In genomic region chr15:82395788-82396187, GRCh38 we compare ENCODE assay signal across 6 cellular contexts. TPM values are rescaled to one million over a fixed set of nuclear protein-coding genes. Genes with fewer than 3 reads are reported as not detected.
DNase-seq lines count a peak whose midpoint lies in the region; FAIRE-seq and TF ChIP-seq lines count a peak whose summit lies in the region.
"Not testable (repeated sequence)": the region's sequence is repeated elsewhere in the genome, so short reads cannot be mapped to it uniquely, and the experiment has no call there.

No MANE protein-coding gene starts in this region.

- not testable (repeated sequence) for H3K9me3 Mint-ChIP-seq in osteocyte (ENCODE audit: unreplicated experiment)

- 33% methylated on average over 1 of the region's 4 CpGs for WGBS in smooth muscle cell (ENCODE audit: low lambda C conversion rate)

- not testable (repeated sequence) for H3K36me3 Mint-ChIP-seq in osteocyte (ENCODE audit: unreplicated experiment)

- H3K4me1 Mint-ChIP-seq in osteocyte (ENCODE audit: unreplicated experiment) = peaks cover 20% of the 10 kb centered on the region

- DNase-seq in RCC 7860 (ENCODE audit: low spot score); osteocyte (ENCODE audit: extremely low spot score, unreplicated experiment); smooth muscle cell (lab: John Stamatoyannopoulos, UW; ENCODE audit: unreplicated experiment): not testable (repeated sequence)
- peak; percentile 37 for DNase-seq in adipocyte (ENCODE audit: low read depth)
- DNase-seq in choroid plexus epithelial cell (ENCODE audit: low read depth) = peak; percentile 19
- peak; percentile 60 for DNase-seq in fibroblast of peridontal ligament (ENCODE audit: extremely low read depth)

- not testable (repeated sequence) for H4K20me1 ChIP-seq in smooth muscle cell (ENCODE audit: low read depth)

- not testable (repeated sequence) for TF ChIP-seq CTCF in choroid plexus epithelial cell (conservative IDR thresholded peaks at IDR 0.05; ENCODE audit: low read depth, low read length); osteocyte (IDR thresholded peaks at IDR 0.05); smooth muscle cell (IDR thresholded peaks at IDR 0.05; ENCODE audit: borderline replicate concordance, insufficient read depth, poor library complexity, severe bottlenecking)

- not testable (repeated sequence) for H3K4me2 ChIP-seq in smooth muscle cell

- not testable (repeated sequence) for H2AFZ ChIP-seq in smooth muscle cell (ENCODE audit: low read depth)

- not testable (repeated sequence) for H3K36me3 ChIP-seq in adipocyte (ENCODE audit: control insufficient read depth, insufficient read depth, low read length, severe bottlenecking); smooth muscle cell (ENCODE audit: low read depth)

- not testable (repeated sequence) for H3K27me3 ChIP-seq in adipocyte (replicated peaks; ENCODE audit: control insufficient read depth, insufficient read depth, low read length); smooth muscle cell (ENCODE audit: low read depth)

- H3K9ac ChIP-seq in adipocyte (ENCODE audit: low read length); smooth muscle cell (ENCODE audit: low read depth): not testable (repeated sequence)

- peak overlapping the region; percentile 53 for H3K27ac ChIP-seq in smooth muscle cell (ENCODE audit: low read depth)

- H3K79me2 ChIP-seq in smooth muscle cell (ENCODE audit: low read depth) = peaks cover 21% of the 10 kb centered on the region

- H3F3A ChIP-seq in smooth muscle cell (ENCODE audit: low read depth) = not testable (repeated sequence)

- not testable (repeated sequence) for H3K9me3 ChIP-seq in adipocyte (ENCODE audit: control insufficient read depth, low read length); smooth muscle cell (replicated peaks; ENCODE audit: low read depth)

- not testable (repeated sequence) for H3K27me3 Mint-ChIP-seq in osteocyte (ENCODE audit: unreplicated experiment)

- not testable (repeated sequence) for H3K4me3 ChIP-seq in adipocyte (ENCODE audit: low read length); choroid plexus epithelial cell (ENCODE audit: low read depth, low read length); smooth muscle cell

- not testable (repeated sequence) for H3K4me3 Mint-ChIP-seq in osteocyte (ENCODE audit: unreplicated experiment)

- H3K27ac Mint-ChIP-seq in osteocyte (ENCODE audit: unreplicated experiment) = peak overlapping the region; percentile 23

- FAIRE-seq in RCC 7860 (lab: Jason Lieb, UNC) = peak; percentile 78

- not testable (repeated sequence) for H3K4me1 ChIP-seq in adipocyte (ENCODE audit: control insufficient read depth, insufficient read depth, low read length); smooth muscle cell (ENCODE audit: low read depth)

RNA-seq across cellular contexts. Expression of gene GOLGA6L9, which starts 33.8 kb away (rescaled TPM):
- total RNA-seq in osteocyte (2.6 and 2.8 TPM in 2 replicates), smooth muscle cell (3.9 and 5.3 TPM in 2 replicates)
- 1.8 and 2.0 TPM in 2 replicates for polyA plus RNA-seq in smooth muscle cell

RNA-seq across cellular contexts. Expression of gene GOLGA6L10, which starts 46.5 kb away (rescaled TPM):
- total RNA-seq in osteocyte = 1.6 and 2.9 TPM in 2 replicates
- total RNA-seq in smooth muscle cell = 0.22 and 1.3 TPM in 2 replicates
- 1.2 and 1.9 TPM in 2 replicates for polyA plus RNA-seq in smooth muscle cell
